In the genomic region with DNA sequence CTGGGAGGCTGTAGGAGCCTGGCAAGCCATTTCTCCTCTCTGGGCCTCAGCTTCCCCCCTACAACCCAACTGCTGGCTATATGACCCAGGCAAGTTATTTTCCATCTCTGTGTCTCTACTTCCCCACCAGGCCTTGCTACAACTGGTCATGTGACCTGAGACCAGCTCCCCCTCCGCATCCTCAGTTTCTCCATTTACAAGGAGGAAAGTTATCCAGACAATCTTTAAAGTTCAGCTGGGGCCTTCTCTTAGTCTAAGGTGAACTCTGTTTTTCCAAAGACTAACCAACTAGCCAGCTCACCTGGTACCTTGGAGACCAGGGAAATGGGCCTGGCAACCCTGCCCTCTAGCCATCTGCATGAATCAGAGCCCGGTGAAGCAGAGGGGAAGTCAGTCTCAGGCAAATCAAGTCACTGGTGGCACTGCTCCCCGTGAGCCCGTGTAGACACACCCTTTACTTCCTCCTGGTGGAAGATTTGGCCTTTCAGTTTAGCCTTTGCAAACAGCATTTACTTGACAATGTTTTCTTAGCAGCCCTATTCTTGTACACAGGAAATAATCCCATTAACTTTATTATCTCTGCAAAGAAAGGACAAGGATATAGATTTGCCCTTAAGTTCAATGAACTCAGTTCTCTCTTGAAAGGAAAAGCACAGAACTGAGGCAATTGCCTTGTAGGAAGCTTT, we compare ENCODE assay signal across 9 cellular contexts.
DNase-seq lines count a peak whose midpoint lies in the region; TF ChIP-seq lines count a peak whose summit lies in the region.
"Had no signal": no experiment of that assay in that cellular context is flagged by ENCODE, and none has a peak within 500 bp of the region (broad histone marks: within the 10 kb centered on the region; RNA-seq: fewer than 3 reads in every experiment).

No MANE protein-coding gene starts in this region.

- H3K4me3 ChIP-seq in left ventricle myocardium inferior = no peak overlapping the region
- H3K4me3 ChIP-seq in right atrium auricular region = no peak overlapping the region
- no peak overlapping the region for H3K4me3 ChIP-seq in Peyer's patch
- H3K4me3 ChIP-seq in fibroblast of the aortic adventitia (ENCODE audit: low read depth, low read length) = no peak overlapping the region

- intact Hi-C loops in left ventricle myocardium inferior (cut with micrococcal nuclease) = no loop called here

- H3K9me3 Mint-ChIP-seq in type B pancreatic cell (no peaks in the 10 kb centered on the region), HFFc6 (no peaks in the 10 kb centered on the region)

- no peak for TF ChIP-seq CTCF in left ventricle myocardium inferior (IDR thresholded peaks at IDR 0.05; ENCODE audit: borderline replicate concordance)
- TF ChIP-seq CTCF in right atrium auricular region (IDR thresholded peaks at IDR 0.05) = no peak
- TF ChIP-seq CTCF in Peyer's patch (IDR thresholded peaks at IDR 0.05) = peak in 3 of 6 experiments; percentile 13 to 20 (median 20)
- TF ChIP-seq CTCF in fibroblast of the aortic adventitia (IDR thresholded peaks at IDR 0.05; ENCODE audit: insufficient read depth, low read length) = peak; percentile 15
- no peak for TF ChIP-seq CTCF in type B pancreatic cell (conservative IDR thresholded peaks at IDR 0.05)
- TF ChIP-seq CTCF in HFFc6 (IDR thresholded peaks at IDR 0.05) = no peak

- H3K4me3 Mint-ChIP-seq in type B pancreatic cell = no peak overlapping the region
- no peak overlapping the region for H3K4me3 Mint-ChIP-seq in HFFc6

- DNase-seq in left ventricle myocardium inferior = peak; percentile 4
- no peak for DNase-seq in right atrium auricular region (ENCODE audit: low spot score)
- peak in 2 of 3 donors; percentile 63 for DNase-seq in Peyer's patch
- no peak for DNase-seq in fibroblast of the aortic adventitia (ENCODE audit: low read depth)
- DNase-seq in type B pancreatic cell (ENCODE audit: extremely low spot score, unreplicated experiment) = no peak
- no peak for DNase-seq in NCI-H2196 (lab: John Stamatoyannopoulos, UW; ENCODE audit: unreplicated experiment)
- no peak for DNase-seq in activated effector memory CD4-positive, alpha-beta T cell treated with Interleukin-2 at 50 U/mL for 16 hours
- no peak for DNase-seq in HFFc6
- DNase-seq: SK-N-SH had no signal

- H3K4me1 Mint-ChIP-seq in type B pancreatic cell (ENCODE audit: unreplicated experiment) = peaks cover 17% of the 10 kb centered on the region
- peaks cover 35% of the 10 kb centered on the region for H3K4me1 Mint-ChIP-seq in HFFc6 (ENCODE audit: low read depth)

- H3K27ac ChIP-seq in left ventricle myocardium inferior (replicated peaks) (no peak overlapping the region), right atrium auricular region (no peak overlapping the region), Peyer's patch (peak overlapping the region in 2 of 4 donors; percentile 44 to 83)

- H3K36me3 Mint-ChIP-seq in type B pancreatic cell (no peaks in the 10 kb centered on the region), HFFc6 (ENCODE audit: low read depth) (no peaks in the 10 kb centered on the region)

- H3K27me3 ChIP-seq in left ventricle myocardium inferior (ENCODE audit: low read depth) (no peaks in the 10 kb centered on the region), right atrium auricular region (no peaks in the 10 kb centered on the region), Peyer's patch (no peaks in the 10 kb centered on the region)

- H3K9me3 ChIP-seq in left ventricle myocardium inferior (replicated peaks) (no peaks in the 10 kb centered on the region), right atrium auricular region (no peaks in the 10 kb centered on the region), Peyer's patch (no peaks in the 10 kb centered on the region)
- H3K9me3 ChIP-seq: SK-N-SH had no signal

- no peaks in the 10 kb centered on the region for H3K4me1 ChIP-seq in left ventricle myocardium inferior
- no peaks in the 10 kb centered on the region for H3K4me1 ChIP-seq in right atrium auricular region
- peaks cover 6 to 19% (median 9%) of the 10 kb centered on the region in 4 donors for H3K4me1 ChIP-seq in Peyer's patch

- TF ChIP-seq POLR2A in Peyer's patch (IDR thresholded peaks at IDR 0.05) = no peak

- H3K27ac Mint-ChIP-seq in type B pancreatic cell (peak overlapping the region; percentile 82), HFFc6 (no peak overlapping the region)

- H3K27me3 Mint-ChIP-seq in type B pancreatic cell (no peaks in the 10 kb centered on the region), HFFc6 (ENCODE audit: insufficient read depth) (peaks cover 2% of the 10 kb centered on the region; the same call in 1 of the 2 replicates)

- H3K36me3 ChIP-seq in left ventricle myocardium inferior = no peaks in the 10 kb centered on the region
- H3K36me3 ChIP-seq in right atrium auricular region = no peaks in the 10 kb centered on the region
- H3K36me3 ChIP-seq in Peyer's patch = no peaks in the 10 kb centered on the region

Comparison
In these comparisons a context has a peak if more than half of its experiments do, and no peak if none do; other contexts are left out.
1. DNase-seq: peak in left ventricle myocardium inferior (single experiment) and Peyer's patch (2 of 3); none in right atrium auricular region (single experiment), fibroblast of the aortic adventitia (single experiment), type B pancreatic cell (single experiment), NCI-H2196 (single experiment), activated effector memory CD4-positive, alpha-beta T cell treated with Interleukin-2 at 50 U/mL for 16 hours (single experiment) and HFFc6 (single experiment).